In the genomic region with DNA sequence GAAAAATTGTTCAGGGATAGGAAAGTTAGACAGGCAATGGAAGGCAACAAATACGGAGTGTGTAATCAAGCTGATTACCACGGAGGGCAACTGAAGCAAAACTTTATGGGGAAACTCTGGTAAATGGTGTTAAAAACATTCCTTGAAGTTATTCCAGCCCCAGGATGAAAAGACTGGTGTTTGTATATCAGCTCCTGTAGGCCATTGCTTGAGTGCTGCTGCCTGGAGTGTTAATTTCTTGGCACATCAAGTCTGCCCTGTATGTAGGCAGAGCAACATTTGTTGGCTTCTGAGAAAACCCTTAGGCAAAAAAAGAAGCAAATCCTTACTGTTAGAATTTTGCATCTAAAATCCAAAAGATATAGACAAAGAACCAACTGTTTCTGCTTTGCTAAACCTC, we compare ENCODE assay signal across 21 cellular contexts.
DNase-seq lines count a peak whose midpoint lies in the region; FAIRE-seq and TF ChIP-seq lines count a peak whose summit lies in the region.
"Had no signal": no experiment of that assay in that cellular context is flagged by ENCODE, and none has a peak within 500 bp of the region (broad histone marks: within the 10 kb centered on the region; RNA-seq: fewer than 3 reads in every experiment).

No MANE protein-coding gene starts in this region.

- H3K36me3 ChIP-seq in mammary epithelial cell (ENCODE audit: insufficient read depth, low read length) (no peaks in the 10 kb centered on the region), kidney (ENCODE audit: control insufficient read depth in 1 of 2, insufficient read depth in 2 of 2, low read length in 2 of 2) (no peaks in the 10 kb centered on the region)
- H3K36me3 ChIP-seq: BE2C had no signal

- no peak for FAIRE-seq in kidney (lab: Jason Lieb, UNC)
- FAIRE-seq: A204.1, D721Med, G401.6, GM12891, H54 had no signal

- intact Hi-C loops in mammary epithelial cell (cut with micrococcal nuclease) (no loop called here), MCF 10A (cut with micrococcal nuclease) (no loop called here), kidney (cut with DNase I) (no loop called here)
- intact Hi-C loops in activated CD4-positive, alpha-beta T cell treated with anti-CD3 and anti-CD28 coated beads, Interleukin-2, amount 10 ng/mL, durations not matched to agents 24 days and 14 days (cut with micrococcal nuclease): no loop called here

- H3K4me3 Mint-ChIP-seq in MCF 10A (ENCODE audit: unreplicated experiment): no peak overlapping the region
- no peak overlapping the region for H3K4me3 Mint-ChIP-seq in activated CD4-positive, alpha-beta T cell treated with anti-CD3 and anti-CD28 coated beads, Interleukin-2, amount 10 ng/mL, durations not matched to agents 24 days and 14 days
- H3K4me3 Mint-ChIP-seq: CD4-positive, CD25-positive, alpha-beta regulatory T cell; CD8-positive, alpha-beta memory T cell; GM23338; HFFc6 had no signal

- DNase-seq in mammary epithelial cell (no peak), MCF 10A (ENCODE audit: unreplicated experiment) (no peak), NCI-H446 treated with DMSO at 0.1 percent for 48 hours (lab: John Stamatoyannopoulos, UW) (peak; percentile 88), foreskin melanocyte (peak; percentile 78), kidney (no peak), T-helper 1 cell (no peak)
- no peak for DNase-seq in activated CD4-positive, alpha-beta T cell treated with anti-CD3 and anti-CD28 coated beads, Interleukin-2, amount 10 ng/mL, durations not matched to agents 24 days and 14 days
- DNase-seq: ACHN; BE2C; C1 segment of cervical spinal cord; Caco-2; CD4-positive, CD25-positive, alpha-beta regulatory T cell; CD8-positive, alpha-beta memory T cell; HFFc6 had no signal

- in situ Hi-C loops in mammary epithelial cell (cut with MboI; ENCODE audit: low sequenced_read_pairs in 2 of 2): no loop called here

- peaks cover 22% of the 10 kb centered on the region for H3K4me1 ChIP-seq in mammary epithelial cell (ENCODE audit: insufficient read depth, low read length)
- no peaks in the 10 kb centered on the region for H3K4me1 ChIP-seq in kidney (ENCODE audit: control insufficient read depth in 1 of 2, insufficient read depth in 1 of 2, low read depth in 1 of 2, low read length in 2 of 2)
- H3K4me1 ChIP-seq: Caco-2 had no signal

- CTCF ChIA-PET in mammary epithelial cell (lab: Charles Lee; ENCODE audit: low non-redundant PET): no interaction called here
- CTCF ChIA-PET in MCF 10A (lab: Yijun Ruan, JAX): no interaction called here

- H2AFZ ChIP-seq in mammary epithelial cell (ENCODE audit: low read depth, low read length): peak overlapping the region; percentile 17
- H2AFZ ChIP-seq: GM23338 had no signal

- BruUV-seq in mammary epithelial cell (replicated peaks; lab: Mats Ljungman, UMichigan): no TSS peak
- BruUV-seq in MCF 10A (replicated peaks; lab: Mats Ljungman, UMichigan): no TSS peak

- H3K79me2 ChIP-seq in mammary epithelial cell (ENCODE audit: insufficient read depth, low read length): no peaks in the 10 kb centered on the region

- H3K9me3 ChIP-seq in mammary epithelial cell (replicated peaks; ENCODE audit: insufficient read depth, low read length) (no peaks in the 10 kb centered on the region), kidney (ENCODE audit: control insufficient read depth in 1 of 2, low read length in 2 of 2) (no peaks in the 10 kb centered on the region)
- H3K9me3 ChIP-seq: BE2C, Caco-2 had no signal

- 35% methylated on average over 2 of the region's 2 CpGs for WGBS in mammary epithelial cell (ENCODE audit: low coverage, missing lambda C conversion rate)

- H3K27me3 Mint-ChIP-seq in MCF 10A (ENCODE audit: insufficient read depth, unreplicated experiment): no peaks in the 10 kb centered on the region
- no peaks in the 10 kb centered on the region for H3K27me3 Mint-ChIP-seq in activated CD4-positive, alpha-beta T cell treated with anti-CD3 and anti-CD28 coated beads, Interleukin-2, amount 10 ng/mL, durations not matched to agents 24 days and 14 days
- H3K27me3 Mint-ChIP-seq: CD4-positive, CD25-positive, alpha-beta regulatory T cell; CD8-positive, alpha-beta memory T cell had no signal

- H3K9ac ChIP-seq in mammary epithelial cell (ENCODE audit: insufficient read depth, low read length) (no peak overlapping the region), kidney (ENCODE audit: low read length in 2 of 2) (no peak overlapping the region)

- H3K27ac ChIP-seq in mammary epithelial cell (ENCODE audit: insufficient read depth, low read depth, low read length) (no peak overlapping the region), kidney (ENCODE audit: low read depth in 2 of 2, low read length in 2 of 2) (no peak overlapping the region)
- H3K27ac ChIP-seq: HL-60 had no signal

- H4K20me1 ChIP-seq in mammary epithelial cell (ENCODE audit: insufficient read depth, low read length): no peaks in the 10 kb centered on the region

- H3K27me3 ChIP-seq in mammary epithelial cell (ENCODE audit: insufficient read depth, low read length): no peaks in the 10 kb centered on the region
- H3K27me3 ChIP-seq: BE2C had no signal

- H3K4me3 ChIP-seq in mammary epithelial cell (replicated peaks in 1 of 3; ENCODE audit: insufficient read depth in 1 of 3, low read depth in 2 of 3, low read length in 3 of 3) (no peak overlapping the region), kidney (ENCODE audit: low read length in 2 of 2) (no peak overlapping the region)
- H3K4me3 ChIP-seq: GM23338 had no signal

- H3K27ac Mint-ChIP-seq in MCF 10A (ENCODE audit: low read depth, unreplicated experiment): no peak overlapping the region
- no peak overlapping the region for H3K27ac Mint-ChIP-seq in activated CD4-positive, alpha-beta T cell treated with anti-CD3 and anti-CD28 coated beads, Interleukin-2, amount 10 ng/mL, durations not matched to agents 24 days and 14 days
- H3K27ac Mint-ChIP-seq: CD4-positive, CD25-positive, alpha-beta regulatory T cell; CD8-positive, alpha-beta memory T cell; GM23338; HFFc6 had no signal

- H3K9me3 Mint-ChIP-seq in MCF 10A (ENCODE audit: unreplicated experiment): no peaks in the 10 kb centered on the region
- no peaks in the 10 kb centered on the region for H3K9me3 Mint-ChIP-seq in activated CD4-positive, alpha-beta T cell treated with anti-CD3 and anti-CD28 coated beads, Interleukin-2, amount 10 ng/mL, durations not matched to agents 24 days and 14 days
- H3K9me3 Mint-ChIP-seq: GM23338 had no signal

- POLR2A ChIA-PET in MCF 10A (lab: Yijun Ruan, JAX): no interaction called here

- H3K4me1 Mint-ChIP-seq in MCF 10A (ENCODE audit: insufficient read depth, unreplicated experiment): peaks cover 14% of the 10 kb centered on the region
- H3K4me1 Mint-ChIP-seq in activated CD4-positive, alpha-beta T cell treated with anti-CD3 and anti-CD28 coated beads, Interleukin-2, amount 10 ng/mL, durations not matched to agents 24 days and 14 days: peaks cover 2% of the 10 kb centered on the region
- H3K4me1 Mint-ChIP-seq: GM23338 had no signal

- dilution Hi-C loops in mammary epithelial cell (cut with HindIII; ENCODE audit: low sequenced_read_pairs): no loop called here

- no peak overlapping the region for H3K4me2 ChIP-seq in mammary epithelial cell (ENCODE audit: insufficient read depth, low read depth, low read length)
- H3K4me2 ChIP-seq: GM23338 had no signal

- TF ChIP-seq CTCF in mammary epithelial cell (conservative IDR thresholded peaks at IDR 0.05 in 1 of 2, IDR thresholded peaks at IDR 0.05 in 1 of 2; ENCODE audit: extremely low read depth in 1 of 2, insufficient read depth in 1 of 2, low read depth in 1 of 2, low read length in 2 of 2) (no peak), MCF 10A (IDR thresholded peaks at IDR 0.05; ENCODE audit: unreplicated experiment) (no peak), kidney (IDR thresholded peaks at IDR 0.05; ENCODE audit: borderline replicate concordance, extremely low read depth, insufficient read depth) (no peak)

- peaks cover 4% of the 10 kb centered on the region for H3K36me3 Mint-ChIP-seq in MCF 10A (ENCODE audit: insufficient read depth, unreplicated experiment)
- no peaks in the 10 kb centered on the region for H3K36me3 Mint-ChIP-seq in activated CD4-positive, alpha-beta T cell treated with anti-CD3 and anti-CD28 coated beads, Interleukin-2, amount 10 ng/mL, durations not matched to agents 24 days and 14 days (ENCODE audit: low read depth)
- H3K36me3 Mint-ChIP-seq: CD4-positive, CD25-positive, alpha-beta regulatory T cell; CD8-positive, alpha-beta memory T cell had no signal

Comparison
In these comparisons a context has a peak if more than half of its experiments do, and no peak if none do; other contexts are left out.
1. DNase-seq: peak in NCI-H446 treated with DMSO at 0.1 percent for 48 hours (single experiment) and foreskin melanocyte (single experiment); none in mammary epithelial cell (single experiment), MCF 10A (single experiment), kidney (single experiment), activated CD4-positive, alpha-beta T cell treated with anti-CD3 and anti-CD28 coated beads, Interleukin-2, amount 10 ng/mL, durations not matched to agents 24 days and 14 days (single experiment) and T-helper 1 cell (0 of 5).